ENCODE assay signal across 1 cellular context in genomic region chr4:185916231-185916630, GRCh38.
TF ChIP-seq lines count a peak whose summit lies in the region.

No MANE protein-coding gene starts in this region.

TF ChIP-seq in H1, 55 proteins besides CTCF, POLR2A, EP300 and RAD21 (continued from another document):
- TF ChIP-seq CHD7 (IDR thresholded peaks at IDR 0.05; ENCODE audit: insufficient replicate concordance, low read length) (no peak), ATF3 (IDR thresholded peaks at IDR 0.05; ENCODE audit: insufficient read depth, low read depth, low read length) (no peak), KDM4A (IDR thresholded peaks at IDR 0.05; ENCODE audit: low read depth, low read length, severe bottlenecking) (no peak), TBP (IDR thresholded peaks at IDR 0.05; ENCODE audit: low read depth, low read length) (no peak), SIRT6 (IDR thresholded peaks at IDR 0.05; ENCODE audit: low read length) (no peak), BCL11A (IDR thresholded peaks at IDR 0.05; ENCODE audit: low read depth in 2 of 2, low read length in 2 of 2) (no peak), E2F6 (IDR thresholded peaks at IDR 0.05) (no peak), RFX5 (IDR thresholded peaks at IDR 0.05; ENCODE audit: borderline replicate concordance, low read depth, low read length) (no peak), HDAC6 (IDR thresholded peaks at IDR 0.05; ENCODE audit: low read depth, low read length) (no peak), CREB1 (IDR thresholded peaks at IDR 0.05) (no peak), CHD1 (IDR thresholded peaks at IDR 0.05; ENCODE audit: low read depth, low read length) (no peak), TCF12 (IDR thresholded peaks at IDR 0.05; ENCODE audit: low read depth, low read length) (no peak)
